In the genomic region with DNA sequence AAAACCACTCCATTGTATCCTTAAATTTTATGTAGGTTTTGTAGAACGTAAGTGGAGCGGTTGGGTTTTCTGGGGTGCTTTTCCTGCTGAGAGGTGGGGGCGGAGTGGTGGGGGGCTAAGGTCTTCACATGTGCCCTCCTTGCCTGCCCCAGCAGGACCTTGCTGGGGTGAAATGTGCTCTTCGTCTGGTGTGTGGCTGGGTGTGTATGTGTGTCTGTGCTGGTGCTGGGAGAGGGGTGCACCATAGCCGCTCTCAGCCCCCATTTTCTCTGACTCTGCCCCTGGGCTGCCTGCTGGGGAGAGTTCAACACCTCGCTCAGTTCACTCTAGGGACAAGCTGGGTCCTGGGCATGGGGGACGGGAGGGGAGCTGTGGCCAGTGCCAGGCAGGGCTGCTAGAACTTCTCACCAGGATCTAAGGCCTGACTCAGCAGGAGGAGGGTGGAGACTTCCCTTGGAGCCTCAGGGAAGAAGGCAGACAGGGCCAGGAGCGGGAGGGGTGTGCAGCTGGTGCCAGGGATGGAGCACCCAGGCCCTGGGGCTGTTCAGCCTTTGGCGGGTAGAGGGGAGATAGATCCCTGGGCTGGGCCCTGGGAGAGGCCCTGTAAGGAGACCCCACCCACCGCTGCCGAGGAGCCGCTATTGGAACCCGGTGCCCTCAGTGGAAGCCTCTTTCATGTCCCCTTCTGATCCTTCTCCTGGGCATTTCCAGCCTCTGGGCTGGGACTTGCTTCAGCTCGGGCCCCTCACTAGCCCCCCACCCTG, we compare ENCODE assay signal across 2 cellular contexts.
TF ChIP-seq lines count a peak whose summit lies in the region.

No MANE protein-coding gene starts in this region.

TF ChIP-seq in A549, 52 proteins besides CTCF, POLR2A, EP300 and RAD21:
- TF ChIP-seq, protein P1, sequence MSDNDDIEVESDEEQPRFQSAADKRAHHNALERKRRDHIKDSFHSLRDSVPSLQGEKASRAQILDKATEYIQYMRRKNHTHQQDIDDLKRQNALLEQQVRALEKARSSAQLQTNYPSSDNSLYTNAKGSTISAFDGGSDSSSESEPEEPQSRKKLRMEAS (IDR thresholded peaks at IDR 0.05) = peak; percentile 22; the same call in 1 of the 2 replicates
- no peak for TF ChIP-seq JUN (IDR thresholded peaks at IDR 0.05)
- peak; percentile 80 for TF ChIP-seq MAFK (IDR thresholded peaks at IDR 0.05; ENCODE audit: partially characterized antibody)

TF ChIP-seq in HEK293, 187 proteins besides CTCF, POLR2A, EP300 and RAD21 (continues in another document):
- no peak for TF ChIP-seq ZNF677 (tag by site-specific recombination; IDR thresholded peaks at IDR 0.05)
- TF ChIP-seq ZNF335 (tag by site-specific recombination; conservative IDR thresholded peaks at IDR 0.05) = no peak
- TF ChIP-seq ZBTB20 (tag by site-specific recombination; IDR thresholded peaks at IDR 0.05) = peak; percentile 81
- TF ChIP-seq, protein P2, sequence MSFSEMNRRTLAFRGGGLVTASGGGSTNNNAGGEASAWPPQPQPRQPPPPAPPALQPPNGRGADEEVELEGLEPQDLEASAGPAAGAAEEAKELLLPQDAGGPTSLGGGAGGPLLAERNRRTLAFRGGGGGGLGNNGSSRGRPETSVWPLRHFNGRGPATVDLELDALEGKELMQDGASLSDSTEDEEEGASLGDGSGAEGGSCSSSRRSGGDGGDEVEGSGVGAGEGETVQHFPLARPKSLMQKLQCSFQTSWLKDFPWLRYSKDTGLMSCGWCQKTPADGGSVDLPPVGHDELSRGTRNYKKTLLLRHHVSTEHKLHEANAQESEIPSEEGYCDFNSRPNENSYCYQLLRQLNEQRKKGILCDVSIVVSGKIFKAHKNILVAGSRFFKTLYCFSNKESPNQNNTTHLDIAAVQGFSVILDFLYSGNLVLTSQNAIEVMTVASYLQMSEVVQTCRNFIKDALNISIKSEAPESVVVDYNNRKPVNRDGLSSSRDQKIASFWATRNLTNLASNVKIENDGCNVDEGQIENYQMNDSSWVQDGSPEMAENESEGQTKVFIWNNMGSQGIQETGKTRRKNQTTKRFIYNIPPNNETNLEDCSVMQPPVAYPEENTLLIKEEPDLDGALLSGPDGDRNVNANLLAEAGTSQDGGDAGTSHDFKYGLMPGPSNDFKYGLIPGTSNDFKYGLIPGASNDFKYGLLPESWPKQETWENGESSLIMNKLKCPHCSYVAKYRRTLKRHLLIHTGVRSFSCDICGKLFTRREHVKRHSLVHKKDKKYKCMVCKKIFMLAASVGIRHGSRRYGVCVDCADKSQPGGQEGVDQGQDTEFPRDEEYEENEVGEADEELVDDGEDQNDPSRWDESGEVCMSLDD (tag by site-specific recombination; IDR thresholded peaks at IDR 0.05) = no peak
- TF ChIP-seq KLF9 (tag by site-specific recombination; IDR thresholded peaks at IDR 0.05; ENCODE audit: low read depth) = no peak
- TF ChIP-seq ZNF2 (tag by site-specific recombination; IDR thresholded peaks at IDR 0.05) = no peak
- no peak for TF ChIP-seq EGR2 (tag by site-specific recombination; IDR thresholded peaks at IDR 0.05; ENCODE audit: low read depth)
- TF ChIP-seq, protein P3, sequence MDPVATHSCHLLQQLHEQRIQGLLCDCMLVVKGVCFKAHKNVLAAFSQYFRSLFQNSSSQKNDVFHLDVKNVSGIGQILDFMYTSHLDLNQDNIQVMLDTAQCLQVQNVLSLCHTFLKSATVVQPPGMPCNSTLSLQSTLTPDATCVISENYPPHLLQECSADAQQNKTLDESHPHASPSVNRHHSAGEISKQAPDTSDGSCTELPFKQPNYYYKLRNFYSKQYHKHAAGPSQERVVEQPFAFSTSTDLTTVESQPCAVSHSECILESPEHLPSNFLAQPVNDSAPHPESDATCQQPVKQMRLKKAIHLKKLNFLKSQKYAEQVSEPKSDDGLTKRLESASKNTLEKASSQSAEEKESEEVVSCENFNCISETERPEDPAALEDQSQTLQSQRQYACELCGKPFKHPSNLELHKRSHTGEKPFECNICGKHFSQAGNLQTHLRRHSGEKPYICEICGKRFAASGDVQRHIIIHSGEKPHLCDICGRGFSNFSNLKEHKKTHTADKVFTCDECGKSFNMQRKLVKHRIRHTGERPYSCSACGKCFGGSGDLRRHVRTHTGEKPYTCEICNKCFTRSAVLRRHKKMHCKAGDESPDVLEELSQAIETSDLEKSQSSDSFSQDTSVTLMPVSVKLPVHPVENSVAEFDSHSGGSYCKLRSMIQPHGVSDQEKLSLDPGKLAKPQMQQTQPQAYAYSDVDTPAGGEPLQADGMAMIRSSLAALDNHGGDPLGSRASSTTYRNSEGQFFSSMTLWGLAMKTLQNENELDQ (tag by site-specific recombination; IDR thresholded peaks at IDR 0.05; ENCODE audit: low read depth) = no peak
- TF ChIP-seq ZNF629 (tag by site-specific recombination; IDR thresholded peaks at IDR 0.05) = no peak
- TF ChIP-seq, protein P4, sequence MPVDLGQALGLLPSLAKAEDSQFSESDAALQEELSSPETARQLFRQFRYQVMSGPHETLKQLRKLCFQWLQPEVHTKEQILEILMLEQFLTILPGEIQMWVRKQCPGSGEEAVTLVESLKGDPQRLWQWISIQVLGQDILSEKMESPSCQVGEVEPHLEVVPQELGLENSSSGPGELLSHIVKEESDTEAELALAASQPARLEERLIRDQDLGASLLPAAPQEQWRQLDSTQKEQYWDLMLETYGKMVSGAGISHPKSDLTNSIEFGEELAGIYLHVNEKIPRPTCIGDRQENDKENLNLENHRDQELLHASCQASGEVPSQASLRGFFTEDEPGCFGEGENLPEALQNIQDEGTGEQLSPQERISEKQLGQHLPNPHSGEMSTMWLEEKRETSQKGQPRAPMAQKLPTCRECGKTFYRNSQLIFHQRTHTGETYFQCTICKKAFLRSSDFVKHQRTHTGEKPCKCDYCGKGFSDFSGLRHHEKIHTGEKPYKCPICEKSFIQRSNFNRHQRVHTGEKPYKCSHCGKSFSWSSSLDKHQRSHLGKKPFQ (tag by site-specific recombination; IDR thresholded peaks at IDR 0.05) = no peak
- TF ChIP-seq ZNF423 (tag by site-specific recombination; IDR thresholded peaks at IDR 0.05) = 0 out of 2 replicates have a peak, but pooled peaks have one; percentile 15
- TF ChIP-seq, protein P5, sequence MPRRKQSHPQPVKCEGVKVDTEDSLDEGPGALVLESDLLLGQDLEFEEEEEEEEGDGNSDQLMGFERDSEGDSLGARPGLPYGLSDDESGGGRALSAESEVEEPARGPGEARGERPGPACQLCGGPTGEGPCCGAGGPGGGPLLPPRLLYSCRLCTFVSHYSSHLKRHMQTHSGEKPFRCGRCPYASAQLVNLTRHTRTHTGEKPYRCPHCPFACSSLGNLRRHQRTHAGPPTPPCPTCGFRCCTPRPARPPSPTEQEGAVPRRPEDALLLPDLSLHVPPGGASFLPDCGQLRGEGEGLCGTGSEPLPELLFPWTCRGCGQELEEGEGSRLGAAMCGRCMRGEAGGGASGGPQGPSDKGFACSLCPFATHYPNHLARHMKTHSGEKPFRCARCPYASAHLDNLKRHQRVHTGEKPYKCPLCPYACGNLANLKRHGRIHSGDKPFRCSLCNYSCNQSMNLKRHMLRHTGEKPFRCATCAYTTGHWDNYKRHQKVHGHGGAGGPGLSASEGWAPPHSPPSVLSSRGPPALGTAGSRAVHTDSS (tag by site-specific recombination; IDR thresholded peaks at IDR 0.05) = no peak
- no peak for TF ChIP-seq ZNF140 (tag by site-specific recombination; IDR thresholded peaks at IDR 0.05)
- TF ChIP-seq MEIS1 (CRISPR knock-in tag; IDR thresholded peaks at IDR 0.05; ENCODE audit: borderline replicate concordance) = no peak
- TF ChIP-seq, protein P6, sequence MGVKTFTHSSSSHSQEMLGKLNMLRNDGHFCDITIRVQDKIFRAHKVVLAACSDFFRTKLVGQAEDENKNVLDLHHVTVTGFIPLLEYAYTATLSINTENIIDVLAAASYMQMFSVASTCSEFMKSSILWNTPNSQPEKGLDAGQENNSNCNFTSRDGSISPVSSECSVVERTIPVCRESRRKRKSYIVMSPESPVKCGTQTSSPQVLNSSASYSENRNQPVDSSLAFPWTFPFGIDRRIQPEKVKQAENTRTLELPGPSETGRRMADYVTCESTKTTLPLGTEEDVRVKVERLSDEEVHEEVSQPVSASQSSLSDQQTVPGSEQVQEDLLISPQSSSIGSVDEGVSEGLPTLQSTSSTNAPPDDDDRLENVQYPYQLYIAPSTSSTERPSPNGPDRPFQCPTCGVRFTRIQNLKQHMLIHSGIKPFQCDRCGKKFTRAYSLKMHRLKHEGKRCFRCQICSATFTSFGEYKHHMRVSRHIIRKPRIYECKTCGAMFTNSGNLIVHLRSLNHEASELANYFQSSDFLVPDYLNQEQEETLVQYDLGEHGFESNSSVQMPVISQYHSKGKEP (tag by site-specific recombination; IDR thresholded peaks at IDR 0.05) = no peak
- no peak for TF ChIP-seq ZBTB1 (tag by site-specific recombination; IDR thresholded peaks at IDR 0.05)
- TF ChIP-seq, protein P7, sequence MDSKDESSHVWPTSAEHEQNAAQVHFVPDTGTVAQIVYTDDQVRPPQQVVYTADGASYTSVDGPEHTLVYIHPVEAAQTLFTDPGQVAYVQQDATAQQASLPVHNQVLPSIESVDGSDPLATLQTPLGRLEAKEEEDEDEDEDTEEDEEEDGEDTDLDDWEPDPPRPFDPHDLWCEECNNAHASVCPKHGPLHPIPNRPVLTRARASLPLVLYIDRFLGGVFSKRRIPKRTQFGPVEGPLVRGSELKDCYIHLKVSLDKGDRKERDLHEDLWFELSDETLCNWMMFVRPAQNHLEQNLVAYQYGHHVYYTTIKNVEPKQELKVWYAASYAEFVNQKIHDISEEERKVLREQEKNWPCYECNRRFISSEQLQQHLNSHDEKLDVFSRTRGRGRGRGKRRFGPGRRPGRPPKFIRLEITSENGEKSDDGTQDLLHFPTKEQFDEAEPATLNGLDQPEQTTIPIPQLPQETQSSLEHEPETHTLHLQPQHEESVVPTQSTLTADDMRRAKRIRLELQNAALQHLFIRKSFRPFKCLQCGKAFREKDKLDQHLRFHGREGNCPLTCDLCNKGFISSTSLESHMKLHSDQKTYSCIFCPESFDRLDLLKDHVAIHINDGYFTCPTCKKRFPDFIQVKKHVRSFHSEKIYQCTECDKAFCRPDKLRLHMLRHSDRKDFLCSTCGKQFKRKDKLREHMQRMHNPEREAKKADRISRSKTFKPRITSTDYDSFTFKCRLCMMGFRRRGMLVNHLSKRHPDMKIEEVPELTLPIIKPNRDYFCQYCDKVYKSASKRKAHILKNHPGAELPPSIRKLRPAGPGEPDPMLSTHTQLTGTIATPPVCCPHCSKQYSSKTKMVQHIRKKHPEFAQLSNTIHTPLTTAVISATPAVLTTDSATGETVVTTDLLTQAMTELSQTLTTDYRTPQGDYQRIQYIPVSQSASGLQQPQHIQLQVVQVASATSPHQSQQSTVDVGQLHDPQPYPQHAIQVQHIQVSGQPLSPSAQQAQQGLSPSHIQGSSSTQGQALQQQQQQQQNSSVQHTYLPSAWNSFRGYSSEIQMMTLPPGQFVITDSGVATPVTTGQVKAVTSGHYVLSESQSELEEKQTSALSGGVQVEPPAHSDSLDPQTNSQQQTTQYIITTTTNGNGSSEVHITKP (tag by site-specific recombination; IDR thresholded peaks at IDR 0.05) = peak; percentile 81
- no peak for TF ChIP-seq ZNF560 (tag by site-specific recombination; IDR thresholded peaks at IDR 0.05; ENCODE audit: borderline replicate concordance)
- TF ChIP-seq ZNF416 (tag by site-specific recombination; IDR thresholded peaks at IDR 0.05) = no peak
- no peak for TF ChIP-seq ZNF202 (tag by site-specific recombination; IDR thresholded peaks at IDR 0.05; ENCODE audit: borderline replicate concordance)
- TF ChIP-seq ZNF394 (tag by site-specific recombination; IDR thresholded peaks at IDR 0.05; ENCODE audit: borderline replicate concordance) = no peak
- no peak for TF ChIP-seq ZNF266 (tag by site-specific recombination; IDR thresholded peaks at IDR 0.05; ENCODE audit: low read depth)
- TF ChIP-seq ZNF24 (tag by site-specific recombination; IDR thresholded peaks at IDR 0.05) = no peak
- no peak for TF ChIP-seq ZNF133 (tag by site-specific recombination; IDR thresholded peaks at IDR 0.05)
- peak; percentile 87 for TF ChIP-seq KLF1 (tag by site-specific recombination; IDR thresholded peaks at IDR 0.05)
- TF ChIP-seq, protein P8, sequence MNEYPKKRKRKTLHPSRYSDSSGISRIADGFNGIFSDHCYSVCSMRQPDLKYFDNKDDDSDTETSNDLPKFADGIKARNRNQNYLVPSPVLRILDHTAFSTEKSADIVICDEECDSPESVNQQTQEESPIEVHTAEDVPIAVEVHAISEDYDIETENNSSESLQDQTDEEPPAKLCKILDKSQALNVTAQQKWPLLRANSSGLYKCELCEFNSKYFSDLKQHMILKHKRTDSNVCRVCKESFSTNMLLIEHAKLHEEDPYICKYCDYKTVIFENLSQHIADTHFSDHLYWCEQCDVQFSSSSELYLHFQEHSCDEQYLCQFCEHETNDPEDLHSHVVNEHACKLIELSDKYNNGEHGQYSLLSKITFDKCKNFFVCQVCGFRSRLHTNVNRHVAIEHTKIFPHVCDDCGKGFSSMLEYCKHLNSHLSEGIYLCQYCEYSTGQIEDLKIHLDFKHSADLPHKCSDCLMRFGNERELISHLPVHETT (tag by site-specific recombination; IDR thresholded peaks at IDR 0.05) = no peak
- TF ChIP-seq RBAK (tag by site-specific recombination; IDR thresholded peaks at IDR 0.05) = no peak
- TF ChIP-seq ZNF830 (tag by site-specific recombination; IDR thresholded peaks at IDR 0.05; ENCODE audit: low read depth) = no peak
- TF ChIP-seq ZNF658 (tag by site-specific recombination; IDR thresholded peaks at IDR 0.05) = no peak
- no peak for TF ChIP-seq ZFHX2 (tag by site-specific recombination; conservative IDR thresholded peaks at IDR 0.05)
- TF ChIP-seq ZNF146 (tag by site-specific recombination; IDR thresholded peaks at IDR 0.05) = no peak
- TF ChIP-seq ZNF785 (tag by site-specific recombination; IDR thresholded peaks at IDR 0.05) = no peak
- TF ChIP-seq, protein P9, sequence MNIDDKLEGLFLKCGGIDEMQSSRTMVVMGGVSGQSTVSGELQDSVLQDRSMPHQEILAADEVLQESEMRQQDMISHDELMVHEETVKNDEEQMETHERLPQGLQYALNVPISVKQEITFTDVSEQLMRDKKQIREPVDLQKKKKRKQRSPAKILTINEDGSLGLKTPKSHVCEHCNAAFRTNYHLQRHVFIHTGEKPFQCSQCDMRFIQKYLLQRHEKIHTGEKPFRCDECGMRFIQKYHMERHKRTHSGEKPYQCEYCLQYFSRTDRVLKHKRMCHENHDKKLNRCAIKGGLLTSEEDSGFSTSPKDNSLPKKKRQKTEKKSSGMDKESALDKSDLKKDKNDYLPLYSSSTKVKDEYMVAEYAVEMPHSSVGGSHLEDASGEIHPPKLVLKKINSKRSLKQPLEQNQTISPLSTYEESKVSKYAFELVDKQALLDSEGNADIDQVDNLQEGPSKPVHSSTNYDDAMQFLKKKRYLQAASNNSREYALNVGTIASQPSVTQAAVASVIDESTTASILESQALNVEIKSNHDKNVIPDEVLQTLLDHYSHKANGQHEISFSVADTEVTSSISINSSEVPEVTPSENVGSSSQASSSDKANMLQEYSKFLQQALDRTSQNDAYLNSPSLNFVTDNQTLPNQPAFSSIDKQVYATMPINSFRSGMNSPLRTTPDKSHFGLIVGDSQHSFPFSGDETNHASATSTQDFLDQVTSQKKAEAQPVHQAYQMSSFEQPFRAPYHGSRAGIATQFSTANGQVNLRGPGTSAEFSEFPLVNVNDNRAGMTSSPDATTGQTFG (tag by site-specific recombination; IDR thresholded peaks at IDR 0.05; ENCODE audit: borderline replicate concordance) = no peak
- no peak for TF ChIP-seq ZNF76 (tag by site-specific recombination; IDR thresholded peaks at IDR 0.05; ENCODE audit: borderline replicate concordance, low read depth)
- no peak for TF ChIP-seq ZNF549 (tag by site-specific recombination; IDR thresholded peaks at IDR 0.05)
- TF ChIP-seq ZXDB (tag by site-specific recombination; IDR thresholded peaks at IDR 0.05) = no peak
- no peak for TF ChIP-seq BCL11A (tag by site-specific recombination; IDR thresholded peaks at IDR 0.05; ENCODE audit: low read depth)
- TF ChIP-seq ZNF558 (tag by site-specific recombination; IDR thresholded peaks at IDR 0.05) = no peak
- no peak for TF ChIP-seq ZNF211 (tag by site-specific recombination; IDR thresholded peaks at IDR 0.05; ENCODE audit: low read depth)
- no peak for TF ChIP-seq ZNF433 (tag by site-specific recombination; IDR thresholded peaks at IDR 0.05; ENCODE audit: low read depth)
- TF ChIP-seq ZBTB8A (tag by site-specific recombination; IDR thresholded peaks at IDR 0.05) = peak; percentile 51; the same call in 1 of the 2 replicates
